8 cellular contexts compared by ENCODE assay signal in genomic region chr3:156552973-156553372, GRCh38. TPM values are rescaled to one million over a fixed set of nuclear protein-coding genes. Genes with fewer than 3 reads are reported as not detected.
DNase-seq lines count a peak whose midpoint lies in the region; ATAC-seq, FAIRE-seq and TF ChIP-seq lines count a peak whose summit lies in the region.

No MANE protein-coding gene starts in this region.

- H3K27me3 Mint-ChIP-seq in activated T-helper 2 cell treated with anti-CD3 and anti-CD28 coated beads, Interferon-gamma antibody, Interleukin-2, Interleukin-4, amounts not matched to agents 10 μg/mL and 5 μg/mL and 100 μg/mL, durations not matched to agents 14 hours and 24 hours and 36 hours (ENCODE audit: low read depth): no peaks in the 10 kb centered on the region
- no peaks in the 10 kb centered on the region for H3K27me3 Mint-ChIP-seq in stimulated activated naive B cell treated with anti-CD40 and anti-IgM and Interleukin-4, amounts not matched to agents 10 μg/mL and 1 μg/mL and 100 μg/mL, for 72 hours

- no peak for ATAC-seq in GM21390 (IDR thresholded peaks at IDR 0.05; ENCODE audit: unreplicated experiment)
- no peak for ATAC-seq in stimulated activated naive B cell treated with anti-CD40 and anti-IgM and Interleukin-4, amounts not matched to agents 10 μg/mL and 1 μg/mL and 100 μg/mL, for 72 hours (replicated peaks)

- H3K36me3 Mint-ChIP-seq in activated T-helper 2 cell treated with anti-CD3 and anti-CD28 coated beads, Interferon-gamma antibody, Interleukin-2, Interleukin-4, amounts not matched to agents 10 μg/mL and 5 μg/mL and 100 μg/mL, durations not matched to agents 14 hours and 24 hours and 36 hours (ENCODE audit: low read depth): peaks cover 60% of the 10 kb centered on the region
- H3K36me3 Mint-ChIP-seq in stimulated activated naive B cell treated with anti-CD40 and anti-IgM and Interleukin-4, amounts not matched to agents 10 μg/mL and 1 μg/mL and 100 μg/mL, for 72 hours: peaks cover 29 to 32% of the 10 kb centered on the region in 2 donors

- TF ChIP-seq CTCF in A673 (conservative IDR thresholded peaks at IDR 0.05; ENCODE audit: low read depth, low read length): no peak
- TF ChIP-seq CTCF in keratinocyte (optimal IDR thresholded peaks at IDR 0.05 in 1 of 3, IDR thresholded peaks at IDR 0.05 in 1 of 3, conservative IDR thresholded peaks at IDR 0.05 in 1 of 3; ENCODE audit: extremely low read depth in 1 of 3, insufficient read depth in 2 of 3, low read length in 3 of 3): no peak

- WGBS in GM23248 (ENCODE audit: low coverage in 1 of 2, low lambda C conversion rate in 2 of 2, missing lambda C conversion rate in 2 of 2), 2 experiments: 52 to 56% methylated on average over 2 of the region's 2 CpGs

- peaks cover 49% of the 10 kb centered on the region for H3K4me1 Mint-ChIP-seq in activated T-helper 2 cell treated with anti-CD3 and anti-CD28 coated beads, Interferon-gamma antibody, Interleukin-2, Interleukin-4, amounts not matched to agents 10 μg/mL and 5 μg/mL and 100 μg/mL, durations not matched to agents 14 hours and 24 hours and 36 hours (ENCODE audit: low read depth)
- H3K4me1 Mint-ChIP-seq in stimulated activated naive B cell treated with anti-CD40 and anti-IgM and Interleukin-4, amounts not matched to agents 10 μg/mL and 1 μg/mL and 100 μg/mL, for 72 hours: peaks cover 15 to 28% of the 10 kb centered on the region in 2 donors

- H3K4me3 ChIP-seq in A673 (ENCODE audit: low read depth, low read length, poor library complexity, severe bottlenecking) (peak overlapping the region; percentile 93), GM23248 (peak overlapping the region; percentile 98), keratinocyte (ENCODE audit: control insufficient read depth in 2 of 3, extremely low read depth in 1 of 3, insufficient read depth in 2 of 3, low read depth in 1 of 3, low read length in 3 of 3) (peak overlapping the region; percentile 94 to 99 (median 94))

- POLR2A ChIA-PET in A673 (lab: Charles Lee; ENCODE audit: low non-redundant PET): interaction anchor here (0.8 kb wide), 1 partner anchor 53 kb away, joined by 5 read pairs; no protein-coding TSS in a partner anchor

- DNase-seq in A673 (ENCODE audit: low spot score) (no peak), GM23248 (no peak), keratinocyte (ENCODE audit: low read depth, low spot score) (no peak), H54 (ENCODE audit: insufficient read length, low spot score) (no peak), inferior parietal cortex (ENCODE audit: extremely low spot score) (no peak)
- no peak for DNase-seq in activated T-helper 2 cell treated with anti-CD3 and anti-CD28 coated beads, Interferon-gamma antibody, Interleukin-2, Interleukin-4, amounts not matched to agents 10 μg/mL and 5 μg/mL and 100 μg/mL, durations not matched to agents 14 hours and 24 hours and 36 hours (ENCODE audit: low spot score)
- DNase-seq in stimulated activated naive B cell treated with anti-CD40 and anti-IgM and Interleukin-4, amounts not matched to agents 10 μg/mL and 1 μg/mL and 100 μg/mL, for 72 hours: no peak

- no peaks in the 10 kb centered on the region for H3K9me2 ChIP-seq in GM23248 (ENCODE audit: insufficient read depth)

- H3K4me1 ChIP-seq in A673 (ENCODE audit: insufficient read depth, low read length, poor library complexity, severe bottlenecking): peaks cover 55% of the 10 kb centered on the region
- peaks cover 52% of the 10 kb centered on the region for H3K4me1 ChIP-seq in GM23248 (ENCODE audit: insufficient read depth)
- H3K4me1 ChIP-seq in keratinocyte (ENCODE audit: control insufficient read depth, extremely low read depth, insufficient read depth, low read length): peaks cover 58% of the 10 kb centered on the region

- H3K9ac ChIP-seq in GM23248 (peak overlapping the region; percentile 99), keratinocyte (ENCODE audit: control insufficient read depth, extremely low read depth, insufficient read depth, low read length) (peak overlapping the region; percentile 96)

- BruUV-seq in A673 (replicated peaks; lab: Mats Ljungman, UMichigan): no TSS peak

- H2AFZ ChIP-seq in GM23248 (no peak overlapping the region), keratinocyte (ENCODE audit: control insufficient read depth, low read length) (no peak overlapping the region)

- peaks cover 70% of the 10 kb centered on the region for H3K79me2 ChIP-seq in GM23248 (ENCODE audit: insufficient read depth)
- peaks cover 66% of the 10 kb centered on the region for H3K79me2 ChIP-seq in keratinocyte (ENCODE audit: control insufficient read depth, insufficient read depth, low read length)

- peaks cover 5% of the 10 kb centered on the region for H3K9me3 Mint-ChIP-seq in activated T-helper 2 cell treated with anti-CD3 and anti-CD28 coated beads, Interferon-gamma antibody, Interleukin-2, Interleukin-4, amounts not matched to agents 10 μg/mL and 5 μg/mL and 100 μg/mL, durations not matched to agents 14 hours and 24 hours and 36 hours
- no peaks in the 10 kb centered on the region for H3K9me3 Mint-ChIP-seq in stimulated activated naive B cell treated with anti-CD40 and anti-IgM and Interleukin-4, amounts not matched to agents 10 μg/mL and 1 μg/mL and 100 μg/mL, for 72 hours

- H3K27ac ChIP-seq in A673 (ENCODE audit: low read depth, low read length, poor library complexity, severe bottlenecking) (peak overlapping the region; percentile 91), GM23248 (peak overlapping the region; percentile 98), keratinocyte (ENCODE audit: control insufficient read depth, insufficient read depth, low read length) (peak overlapping the region; percentile 89)

- no peak for TF ChIP-seq POLR2A in H54 (IDR thresholded peaks at IDR 0.05; ENCODE audit: low read depth, low read length)

- in situ Hi-C loops in GM23248 (cut with MboI): no loop called here

- H3K36me3 ChIP-seq in A673 (ENCODE audit: insufficient read depth, low read length, poor library complexity, severe bottlenecking) (peaks cover 59% of the 10 kb centered on the region), GM23248 (ENCODE audit: low read depth) (peaks cover 43% of the 10 kb centered on the region), keratinocyte (ENCODE audit: control insufficient read depth in 2 of 2, extremely low read depth in 1 of 2, insufficient read depth in 2 of 2, low read length in 2 of 2) (peaks cover 3 to 46% of the 10 kb centered on the region in 2 experiments)

- no peak for FAIRE-seq in keratinocyte (lab: Jason Lieb, UNC)
- no peak for FAIRE-seq in H54 (lab: Jason Lieb, UNC)

- CTCF ChIA-PET in A673 (lab: Charles Lee): no interaction called here

- H3K27ac Mint-ChIP-seq in activated T-helper 2 cell treated with anti-CD3 and anti-CD28 coated beads, Interferon-gamma antibody, Interleukin-2, Interleukin-4, amounts not matched to agents 10 μg/mL and 5 μg/mL and 100 μg/mL, durations not matched to agents 14 hours and 24 hours and 36 hours: no peak overlapping the region
- H3K27ac Mint-ChIP-seq in stimulated activated naive B cell treated with anti-CD40 and anti-IgM and Interleukin-4, amounts not matched to agents 10 μg/mL and 1 μg/mL and 100 μg/mL, for 72 hours: no peak overlapping the region

- H3K4me3 Mint-ChIP-seq in activated T-helper 2 cell treated with anti-CD3 and anti-CD28 coated beads, Interferon-gamma antibody, Interleukin-2, Interleukin-4, amounts not matched to agents 10 μg/mL and 5 μg/mL and 100 μg/mL, durations not matched to agents 14 hours and 24 hours and 36 hours (ENCODE audit: low read depth): peak overlapping the region; percentile 96
- H3K4me3 Mint-ChIP-seq in stimulated activated naive B cell treated with anti-CD40 and anti-IgM and Interleukin-4, amounts not matched to agents 10 μg/mL and 1 μg/mL and 100 μg/mL, for 72 hours: peak overlapping the region in 1 of 2 donors; percentile 8

- H3K9me1 ChIP-seq in keratinocyte (ENCODE audit: control insufficient read depth, extremely low read depth, insufficient read depth, low read length): no peaks in the 10 kb centered on the region

- dilution Hi-C loops in keratinocyte (cut with MboI; ENCODE audit: extremely low pct_ligation_motif_present, low sequenced_read_pairs): no loop called here

- no peaks in the 10 kb centered on the region for H3K27me3 ChIP-seq in A673 (replicated peaks; ENCODE audit: insufficient read depth, low read depth, low read length, poor library complexity)
- no peaks in the 10 kb centered on the region for H3K27me3 ChIP-seq in GM23248 (replicated peaks; ENCODE audit: insufficient read depth)
- no peaks in the 10 kb centered on the region for H3K27me3 ChIP-seq in keratinocyte (ENCODE audit: control insufficient read depth, extremely low read depth, insufficient read depth, low read length)

- H4K20me1 ChIP-seq in GM23248 (ENCODE audit: insufficient read depth): no peaks in the 10 kb centered on the region
- no peaks in the 10 kb centered on the region for H4K20me1 ChIP-seq in keratinocyte (ENCODE audit: control insufficient read depth, extremely low read depth, insufficient read depth, low read length)

- H3K4me2 ChIP-seq in GM23248 (ENCODE audit: unreplicated experiment) (peak overlapping the region; percentile 92), keratinocyte (ENCODE audit: control insufficient read depth, extremely low read depth, insufficient read depth, low read depth, low read length) (peak overlapping the region; percentile 92)

- intact Hi-C loops in A673 (cut with micrococcal nuclease; ENCODE audit: unreplicated experiment): no loop called here
- intact Hi-C loops in activated T-helper 2 cell treated with anti-CD3 and anti-CD28 coated beads, Interferon-gamma antibody, Interleukin-2, Interleukin-4, amounts not matched to agents 10 μg/mL and 5 μg/mL and 100 μg/mL, durations not matched to agents 14 hours and 24 hours and 36 hours (cut with micrococcal nuclease): no loop called here

- H3F3A ChIP-seq in GM23248 (ENCODE audit: insufficient read depth): peaks cover 64% of the 10 kb centered on the region

- no peaks in the 10 kb centered on the region for H3K9me3 ChIP-seq in A673 (ENCODE audit: low read depth, low read length, poor library complexity, severe bottlenecking)
- no peaks in the 10 kb centered on the region for H3K9me3 ChIP-seq in GM23248 (ENCODE audit: low read depth)
- H3K9me3 ChIP-seq in keratinocyte (ENCODE audit: control insufficient read depth, low read depth, low read length): no peaks in the 10 kb centered on the region

RNA-seq across cellular contexts. Expression of gene SSR3, which starts 1.9 kb away (rescaled TPM):
- total RNA-seq in A673 (2021): 431 and 531 TPM in 2 replicates
- 364 and 409 TPM in 2 replicates for total RNA-seq in GM23248 (2014; rRNA removed; shearing (Covaris generic))
- 551 and 566 TPM in 2 replicates for polyA plus RNA-seq in GM23248 (2016; fragmentation: Nextera tagmentation; extraction: Ambion mirVana)
- total RNA-seq in activated T-helper 2 cell treated with anti-CD3 and anti-CD28 coated beads, Interferon-gamma antibody, Interleukin-2, Interleukin-4, amounts not matched to agents 10 μg/mL and 5 μg/mL and 100 μg/mL, durations not matched to agents 14 hours and 24 hours and 36 hours: 193 and 197 TPM in 2 replicates
- 313 to 474 TPM (median 378 TPM) in 3 replicates for polyA plus RNA-seq in keratinocyte
- polyA plus RNA-seq in keratinocyte (2011; ENCODE audit: low read depth): 81.7 TPM
- 239 and 470 TPM in 2 replicates for polyA plus RNA-seq in keratinocyte (2011; cell fraction: cytosol; rRNA removed)
- polyA plus RNA-seq in keratinocyte (2011; cell fraction: nucleus; rRNA removed): 210 and 227 TPM in 2 replicates
- polyA plus RNA-seq in keratinocyte (2012; ENCODE audit: low replicate concordance): 224 and 463 TPM in 2 replicates
- polyA minus RNA-seq in keratinocyte: 476 to 695 TPM (median 646 TPM) in 3 replicates
- polyA minus RNA-seq in keratinocyte (2011; cell fraction: cytosol; rRNA and poly(A)+ RNA removed): 251 TPM
- polyA minus RNA-seq in keratinocyte (2011; cell fraction: nucleus; rRNA and poly(A)+ RNA removed): 124 and 202 TPM in 2 replicates
